Comparison of ENCODE assay signal across 24 cellular contexts in genomic region chrX:150765237-150765636, GRCh38.
A peak's percentile ranks its signal among the peaks of the same experiment; 100 is the strongest.
DNase-seq lines count a peak whose midpoint lies in the region; ATAC-seq and TF ChIP-seq lines count a peak whose summit lies in the region.
"Had no signal": no experiment of that assay in that cellular context is flagged by ENCODE, and none has a peak within 500 bp of the region (broad histone marks: within the 10 kb centered on the region; RNA-seq: fewer than 3 reads in every experiment).

No MANE protein-coding gene starts in this region.

- H3K27ac Mint-ChIP-seq in endodermal cell, result peak overlapping the region; percentile 64
- no peak overlapping the region for H3K27ac Mint-ChIP-seq in activated T-helper 17 cell treated with anti-CD3 and anti-CD28 coated beads, Interleukin-2, amount 50 U/mL, for 72 hours
- H3K27ac Mint-ChIP-seq: CD14-positive monocyte; CD4-positive, CD25-positive, alpha-beta regulatory T cell had no signal

- peaks cover 2% of the 10 kb centered on the region for H3K27me3 Mint-ChIP-seq in endodermal cell (ENCODE audit: insufficient read depth)
- no peaks in the 10 kb centered on the region for H3K27me3 Mint-ChIP-seq in activated T-helper 17 cell treated with anti-CD3 and anti-CD28 coated beads, Interleukin-2, amount 50 U/mL, for 72 hours
- H3K27me3 Mint-ChIP-seq: CD4-positive, alpha-beta memory T cell; CD4-positive, CD25-positive, alpha-beta regulatory T cell had no signal

- no peak overlapping the region for H3K4me3 Mint-ChIP-seq in endodermal cell
- no peak overlapping the region for H3K4me3 Mint-ChIP-seq in activated T-helper 17 cell treated with anti-CD3 and anti-CD28 coated beads, Interleukin-2, amount 50 U/mL, for 72 hours
- H3K4me3 Mint-ChIP-seq: CD14-positive monocyte; CD4-positive, alpha-beta memory T cell; CD4-positive, CD25-positive, alpha-beta regulatory T cell; CD8-positive, alpha-beta memory T cell had no signal

- H3K27me3 ChIP-seq in endodermal cell (ENCODE audit: control insufficient read depth, insufficient read depth, low read length, poor library complexity, severe bottlenecking), result no peaks in the 10 kb centered on the region
- no peaks in the 10 kb centered on the region for H3K27me3 ChIP-seq in osteoblast (ENCODE audit: insufficient read depth, low read length)
- H3K27me3 ChIP-seq: BE2C had no signal

- H3K9me3 ChIP-seq in endodermal cell (ENCODE audit: control insufficient read depth, low read length) (no peaks in the 10 kb centered on the region), osteoblast (ENCODE audit: low read depth, low read length) (no peaks in the 10 kb centered on the region)
- H3K9me3 ChIP-seq: BE2C, BLaER1 had no signal

- no peaks in the 10 kb centered on the region for H4K20me1 ChIP-seq in osteoblast (ENCODE audit: insufficient read depth, low read length)
- H4K20me1 ChIP-seq: BLaER1 had no signal

- H3K9me3 Mint-ChIP-seq in endodermal cell, result peaks cover 2% of the 10 kb centered on the region
- no peaks in the 10 kb centered on the region for H3K9me3 Mint-ChIP-seq in activated T-helper 17 cell treated with anti-CD3 and anti-CD28 coated beads, Interleukin-2, amount 50 U/mL, for 72 hours
- H3K9me3 Mint-ChIP-seq: CD4-positive, CD25-positive, alpha-beta regulatory T cell; CD8-positive, alpha-beta memory T cell had no signal

- no peak for ATAC-seq in activated T-helper 17 cell treated with anti-CD3 and anti-CD28 coated beads, Interleukin-2, amount 50 U/mL, for 72 hours (replicated peaks)
- ATAC-seq: GM12878 had no signal

- H3K9ac ChIP-seq in endodermal cell (ENCODE audit: extremely low read depth, low read length, poor library complexity, severe bottlenecking), result no peak overlapping the region
- H3K9ac ChIP-seq: BLaER1 had no signal

- in situ Hi-C loops in GM13977 (cut with MboI; ENCODE audit: low pct_unique_long_range_greater_than_20kb, low sequenced_read_pairs, unreplicated experiment), result no loop called here

- WGBS in endodermal cell (ENCODE audit: insufficient coverage in 1 of 2, insufficient read length in 1 of 2), 2 experiments, result 97% methylated on average over 9 of the region's 9 CpGs; no CpG with 5 or more reads in 1 of the 2 experiments

- DNase-seq in GM13977 (ENCODE audit: low spot score), result peak; percentile 12
- DNase-seq in endodermal cell, result peak; percentile 36
- DNase-seq in osteoblast (ENCODE audit: insufficient read length, low spot score, missing footprints), result peak; percentile 67
- DNase-seq in nucleus accumbens (lab: John Stamatoyannopoulos, UW), result no peak
- DNase-seq in globus pallidus (ENCODE audit: low spot score), result no peak
- DNase-seq: 8988T; ACHN; BE2C; C1 segment of cervical spinal cord; CD4-positive, alpha-beta memory T cell; CD4-positive, CD25-positive, alpha-beta regulatory T cell; CD8-positive, alpha-beta memory T cell; COR-L47; DMS 273 treated with DMSO at 0.1 percent for 48 hours; DMS153; DMS53; DMS79; DND-41; EL; GDM1 had no signal

- no peak overlapping the region for H3K4me2 ChIP-seq in osteoblast (ENCODE audit: insufficient read depth, low read length)
- H3K4me2 ChIP-seq: BLaER1 had no signal

- peaks cover 3% of the 10 kb centered on the region for H3K4me1 Mint-ChIP-seq in endodermal cell
- no peaks in the 10 kb centered on the region for H3K4me1 Mint-ChIP-seq in activated T-helper 17 cell treated with anti-CD3 and anti-CD28 coated beads, Interleukin-2, amount 50 U/mL, for 72 hours
- H3K4me1 Mint-ChIP-seq: CD4-positive, CD25-positive, alpha-beta regulatory T cell; CD8-positive, alpha-beta memory T cell had no signal

- no peaks in the 10 kb centered on the region for H3K79me2 ChIP-seq in osteoblast (ENCODE audit: insufficient read depth, low read length)

- peaks cover 31% of the 10 kb centered on the region for H3K36me3 Mint-ChIP-seq in endodermal cell (ENCODE audit: low read depth)
- peaks cover 23% of the 10 kb centered on the region for H3K36me3 Mint-ChIP-seq in activated T-helper 17 cell treated with anti-CD3 and anti-CD28 coated beads, Interleukin-2, amount 50 U/mL, for 72 hours (ENCODE audit: low read depth)
- H3K36me3 Mint-ChIP-seq: CD4-positive, CD25-positive, alpha-beta regulatory T cell had no signal

- H3K4me3 ChIP-seq in endodermal cell (ENCODE audit: low read length), result no peak overlapping the region
- no peak overlapping the region for H3K4me3 ChIP-seq in osteoblast (ENCODE audit: insufficient read depth, low read length)
- H3K4me3 ChIP-seq: BLaER1, GM12878 had no signal

- no peaks in the 10 kb centered on the region for H3K4me1 ChIP-seq in endodermal cell (ENCODE audit: control insufficient read depth, insufficient read depth, low read length)
- peaks cover 10% of the 10 kb centered on the region for H3K4me1 ChIP-seq in osteoblast (ENCODE audit: insufficient read depth, low read length)
- H3K4me1 ChIP-seq: BE2C had no signal

- H3K27ac ChIP-seq in endodermal cell (ENCODE audit: low read depth, low read length) (no peak overlapping the region), osteoblast (ENCODE audit: low read depth, low read length) (no peak overlapping the region)
- H3K27ac ChIP-seq: BLaER1 had no signal

- no peak for TF ChIP-seq CTCF in GM13977 (IDR thresholded peaks at IDR 0.05; ENCODE audit: extremely low read depth, insufficient read depth, missing control alignments)
- no peak for TF ChIP-seq CTCF in endodermal cell (conservative IDR thresholded peaks at IDR 0.05)
- TF ChIP-seq CTCF in osteoblast (IDR thresholded peaks at IDR 0.05; ENCODE audit: extremely low read depth, low read depth, low read length), result no peak

- no peak overlapping the region for H2AFZ ChIP-seq in osteoblast (ENCODE audit: low read length)

- H3K36me3 ChIP-seq in endodermal cell (ENCODE audit: control insufficient read depth, insufficient read depth, low read length), result no peaks in the 10 kb centered on the region
- H3K36me3 ChIP-seq in osteoblast (ENCODE audit: insufficient read depth, low read length), result no peaks in the 10 kb centered on the region
- H3K36me3 ChIP-seq: BE2C, BLaER1 had no signal

Comparison
In these comparisons a context has a peak if more than half of its experiments do, and no peak if none do; other contexts are left out.
1. DNase-seq: peak in GM13977 (single experiment), endodermal cell (single experiment) and osteoblast (single experiment); none in nucleus accumbens (0 of 56) and globus pallidus (single experiment).